Comparison of ENCODE assay signal across 1 cellular context in the genomic region with DNA sequence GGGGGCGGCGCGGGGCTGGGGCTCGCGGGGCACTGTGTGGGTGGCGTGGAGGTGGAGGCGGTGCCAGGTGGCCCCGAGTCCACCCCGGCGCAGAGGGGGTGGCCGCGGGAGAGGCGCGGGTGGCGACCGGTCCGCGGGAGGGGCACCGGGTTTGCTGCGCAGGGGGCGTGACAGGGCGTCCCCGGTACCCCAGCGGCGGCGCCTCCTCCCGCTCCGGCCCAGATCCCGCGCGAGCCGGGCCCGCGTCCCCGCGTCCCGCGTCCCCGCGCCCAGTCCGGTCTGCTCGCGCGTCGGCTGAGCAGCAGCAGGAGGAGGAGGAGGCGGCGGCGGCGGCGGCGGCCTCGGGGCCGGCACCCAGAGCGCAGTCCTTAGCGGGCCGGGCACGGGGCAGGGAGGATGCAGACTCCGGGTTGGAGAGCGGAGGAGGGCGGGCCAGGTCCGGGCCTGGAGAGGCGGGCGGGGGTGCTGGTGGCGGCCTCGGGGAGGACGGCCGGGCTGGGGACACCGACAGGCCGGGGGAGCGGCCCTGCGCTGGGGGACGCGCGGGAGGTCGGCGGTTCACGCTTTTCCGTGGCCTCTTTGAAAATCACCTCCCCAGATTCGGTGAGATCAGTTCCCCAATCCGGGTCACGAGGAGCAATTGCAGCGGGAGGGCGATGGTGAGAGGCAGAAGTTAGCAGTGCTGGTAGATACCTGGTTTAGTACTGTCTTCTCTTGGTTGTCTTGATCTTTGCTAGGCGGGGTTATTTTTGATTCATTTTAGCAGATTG.
TF ChIP-seq lines count a peak whose summit lies in the region.

No MANE protein-coding gene starts in this region.

TF ChIP-seq in HepG2, 621 proteins besides CTCF, POLR2A, EP300 and RAD21 (continued from another document and continues in another):
- TF ChIP-seq, protein P1, sequence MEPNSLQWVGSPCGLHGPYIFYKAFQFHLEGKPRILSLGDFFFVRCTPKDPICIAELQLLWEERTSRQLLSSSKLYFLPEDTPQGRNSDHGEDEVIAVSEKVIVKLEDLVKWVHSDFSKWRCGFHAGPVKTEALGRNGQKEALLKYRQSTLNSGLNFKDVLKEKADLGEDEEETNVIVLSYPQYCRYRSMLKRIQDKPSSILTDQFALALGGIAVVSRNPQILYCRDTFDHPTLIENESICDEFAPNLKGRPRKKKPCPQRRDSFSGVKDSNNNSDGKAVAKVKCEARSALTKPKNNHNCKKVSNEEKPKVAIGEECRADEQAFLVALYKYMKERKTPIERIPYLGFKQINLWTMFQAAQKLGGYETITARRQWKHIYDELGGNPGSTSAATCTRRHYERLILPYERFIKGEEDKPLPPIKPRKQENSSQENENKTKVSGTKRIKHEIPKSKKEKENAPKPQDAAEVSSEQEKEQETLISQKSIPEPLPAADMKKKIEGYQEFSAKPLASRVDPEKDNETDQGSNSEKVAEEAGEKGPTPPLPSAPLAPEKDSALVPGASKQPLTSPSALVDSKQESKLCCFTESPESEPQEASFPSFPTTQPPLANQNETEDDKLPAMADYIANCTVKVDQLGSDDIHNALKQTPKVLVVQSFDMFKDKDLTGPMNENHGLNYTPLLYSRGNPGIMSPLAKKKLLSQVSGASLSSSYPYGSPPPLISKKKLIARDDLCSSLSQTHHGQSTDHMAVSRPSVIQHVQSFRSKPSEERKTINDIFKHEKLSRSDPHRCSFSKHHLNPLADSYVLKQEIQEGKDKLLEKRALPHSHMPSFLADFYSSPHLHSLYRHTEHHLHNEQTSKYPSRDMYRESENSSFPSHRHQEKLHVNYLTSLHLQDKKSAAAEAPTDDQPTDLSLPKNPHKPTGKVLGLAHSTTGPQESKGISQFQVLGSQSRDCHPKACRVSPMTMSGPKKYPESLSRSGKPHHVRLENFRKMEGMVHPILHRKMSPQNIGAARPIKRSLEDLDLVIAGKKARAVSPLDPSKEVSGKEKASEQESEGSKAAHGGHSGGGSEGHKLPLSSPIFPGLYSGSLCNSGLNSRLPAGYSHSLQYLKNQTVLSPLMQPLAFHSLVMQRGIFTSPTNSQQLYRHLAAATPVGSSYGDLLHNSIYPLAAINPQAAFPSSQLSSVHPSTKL (CRISPR knock-in tag; IDR thresholded peaks at IDR 0.05) = no peak
- TF ChIP-seq, protein P2, sequence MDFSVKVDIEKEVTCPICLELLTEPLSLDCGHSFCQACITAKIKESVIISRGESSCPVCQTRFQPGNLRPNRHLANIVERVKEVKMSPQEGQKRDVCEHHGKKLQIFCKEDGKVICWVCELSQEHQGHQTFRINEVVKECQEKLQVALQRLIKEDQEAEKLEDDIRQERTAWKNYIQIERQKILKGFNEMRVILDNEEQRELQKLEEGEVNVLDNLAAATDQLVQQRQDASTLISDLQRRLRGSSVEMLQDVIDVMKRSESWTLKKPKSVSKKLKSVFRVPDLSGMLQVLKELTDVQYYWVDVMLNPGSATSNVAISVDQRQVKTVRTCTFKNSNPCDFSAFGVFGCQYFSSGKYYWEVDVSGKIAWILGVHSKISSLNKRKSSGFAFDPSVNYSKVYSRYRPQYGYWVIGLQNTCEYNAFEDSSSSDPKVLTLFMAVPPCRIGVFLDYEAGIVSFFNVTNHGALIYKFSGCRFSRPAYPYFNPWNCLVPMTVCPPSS (IDR thresholded peaks at IDR 0.05) = no peak
- TF ChIP-seq TBX3 (IDR thresholded peaks at IDR 0.05; ENCODE audit: borderline replicate concordance) = no peak
- peak; percentile 38; the same call in 1 of the 3 replicates for TF ChIP-seq MXI1 (IDR thresholded peaks at IDR 0.05; ENCODE audit: borderline replicate concordance, low read depth, low read length)
- TF ChIP-seq PHF21A (CRISPR knock-in tag; IDR thresholded peaks at IDR 0.05) = peak; percentile 35; the same call in 1 of the 2 replicates
- no peak for TF ChIP-seq CC2D1A (CRISPR knock-in tag; IDR thresholded peaks at IDR 0.05)
- TF ChIP-seq, protein P3, sequence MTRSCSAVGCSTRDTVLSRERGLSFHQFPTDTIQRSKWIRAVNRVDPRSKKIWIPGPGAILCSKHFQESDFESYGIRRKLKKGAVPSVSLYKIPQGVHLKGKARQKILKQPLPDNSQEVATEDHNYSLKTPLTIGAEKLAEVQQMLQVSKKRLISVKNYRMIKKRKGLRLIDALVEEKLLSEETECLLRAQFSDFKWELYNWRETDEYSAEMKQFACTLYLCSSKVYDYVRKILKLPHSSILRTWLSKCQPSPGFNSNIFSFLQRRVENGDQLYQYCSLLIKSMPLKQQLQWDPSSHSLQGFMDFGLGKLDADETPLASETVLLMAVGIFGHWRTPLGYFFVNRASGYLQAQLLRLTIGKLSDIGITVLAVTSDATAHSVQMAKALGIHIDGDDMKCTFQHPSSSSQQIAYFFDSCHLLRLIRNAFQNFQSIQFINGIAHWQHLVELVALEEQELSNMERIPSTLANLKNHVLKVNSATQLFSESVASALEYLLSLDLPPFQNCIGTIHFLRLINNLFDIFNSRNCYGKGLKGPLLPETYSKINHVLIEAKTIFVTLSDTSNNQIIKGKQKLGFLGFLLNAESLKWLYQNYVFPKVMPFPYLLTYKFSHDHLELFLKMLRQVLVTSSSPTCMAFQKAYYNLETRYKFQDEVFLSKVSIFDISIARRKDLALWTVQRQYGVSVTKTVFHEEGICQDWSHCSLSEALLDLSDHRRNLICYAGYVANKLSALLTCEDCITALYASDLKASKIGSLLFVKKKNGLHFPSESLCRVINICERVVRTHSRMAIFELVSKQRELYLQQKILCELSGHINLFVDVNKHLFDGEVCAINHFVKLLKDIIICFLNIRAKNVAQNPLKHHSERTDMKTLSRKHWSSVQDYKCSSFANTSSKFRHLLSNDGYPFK (CRISPR knock-in tag; IDR thresholded peaks at IDR 0.05; ENCODE audit: borderline replicate concordance) = no peak
- TF ChIP-seq, protein P4, sequence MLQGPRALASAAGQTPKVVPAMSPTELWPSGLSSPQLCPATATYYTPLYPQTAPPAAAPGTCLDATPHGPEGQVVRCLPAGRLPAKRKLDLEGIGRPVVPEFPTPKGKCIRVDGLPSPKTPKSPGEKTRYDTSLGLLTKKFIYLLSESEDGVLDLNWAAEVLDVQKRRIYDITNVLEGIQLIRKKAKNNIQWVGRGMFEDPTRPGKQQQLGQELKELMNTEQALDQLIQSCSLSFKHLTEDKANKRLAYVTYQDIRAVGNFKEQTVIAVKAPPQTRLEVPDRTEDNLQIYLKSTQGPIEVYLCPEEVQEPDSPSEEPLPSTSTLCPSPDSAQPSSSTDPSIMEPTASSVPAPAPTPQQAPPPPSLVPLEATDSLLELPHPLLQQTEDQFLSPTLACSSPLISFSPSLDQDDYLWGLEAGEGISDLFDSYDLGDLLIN (CRISPR knock-in tag; IDR thresholded peaks at IDR 0.05; ENCODE audit: borderline replicate concordance) = no peak
- TF ChIP-seq ZNF12 (CRISPR knock-in tag; IDR thresholded peaks at IDR 0.05) = no peak
- TF ChIP-seq, protein P5, sequence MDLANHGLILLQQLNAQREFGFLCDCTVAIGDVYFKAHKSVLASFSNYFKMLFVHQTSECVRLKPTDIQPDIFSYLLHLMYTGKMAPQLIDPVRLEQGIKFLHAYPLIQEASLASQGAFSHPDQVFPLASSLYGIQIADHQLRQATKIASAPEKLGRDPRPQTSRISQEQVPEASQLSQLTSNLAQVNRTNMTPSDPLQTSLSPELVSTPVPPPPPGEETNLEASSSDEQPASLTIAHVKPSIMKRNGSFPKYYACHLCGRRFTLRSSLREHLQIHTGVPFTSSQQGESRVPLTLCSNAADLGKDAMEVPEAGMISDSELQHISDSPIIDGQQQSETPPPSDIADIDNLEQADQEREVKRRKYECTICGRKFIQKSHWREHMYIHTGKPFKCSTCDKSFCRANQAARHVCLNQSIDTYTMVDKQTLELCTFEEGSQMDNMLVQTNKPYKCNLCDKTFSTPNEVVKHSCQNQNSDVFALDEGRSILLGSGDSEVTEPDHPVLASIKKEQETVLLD (CRISPR knock-in tag; IDR thresholded peaks at IDR 0.05; ENCODE audit: low read depth) = peak; percentile 86
- TF ChIP-seq ZNF33A (CRISPR knock-in tag; IDR thresholded peaks at IDR 0.05; ENCODE audit: borderline replicate concordance) = no peak
- no peak for TF ChIP-seq CHD4 (IDR thresholded peaks at IDR 0.05; ENCODE audit: borderline replicate concordance, low read length)
- no peak; the same call in 1 of the 2 replicates for TF ChIP-seq NFYC (CRISPR knock-in tag; IDR thresholded peaks at IDR 0.05)
- TF ChIP-seq RFXAP (CRISPR knock-in tag; IDR thresholded peaks at IDR 0.05; ENCODE audit: borderline replicate concordance) = peak; percentile 35; the same call in 1 of the 2 replicates
- TF ChIP-seq SRSF4 (IDR thresholded peaks at IDR 0.05; ENCODE audit: low read depth, low read length, poor library complexity, severe bottlenecking) = no peak
- TF ChIP-seq ZFP36L1 (CRISPR knock-in tag; IDR thresholded peaks at IDR 0.05) = no peak
- TF ChIP-seq, protein P6, sequence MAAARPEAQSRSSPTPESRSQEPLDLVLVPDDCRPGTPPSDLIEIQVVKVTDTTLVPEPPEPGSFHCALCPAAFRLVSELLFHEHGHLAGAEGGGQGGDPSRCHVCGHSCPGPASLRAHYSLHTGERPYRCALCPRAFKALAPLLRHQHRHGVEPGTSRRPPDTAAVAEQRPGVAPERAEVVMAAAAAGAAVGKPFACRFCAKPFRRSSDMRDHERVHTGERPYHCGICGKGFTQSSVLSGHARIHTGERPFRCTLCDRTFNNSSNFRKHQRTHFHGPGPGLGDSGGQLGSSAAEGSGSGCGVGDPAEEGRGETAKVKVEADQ (CRISPR knock-in tag; IDR thresholded peaks at IDR 0.05; ENCODE audit: borderline replicate concordance) = no peak
- TF ChIP-seq, protein P7, sequence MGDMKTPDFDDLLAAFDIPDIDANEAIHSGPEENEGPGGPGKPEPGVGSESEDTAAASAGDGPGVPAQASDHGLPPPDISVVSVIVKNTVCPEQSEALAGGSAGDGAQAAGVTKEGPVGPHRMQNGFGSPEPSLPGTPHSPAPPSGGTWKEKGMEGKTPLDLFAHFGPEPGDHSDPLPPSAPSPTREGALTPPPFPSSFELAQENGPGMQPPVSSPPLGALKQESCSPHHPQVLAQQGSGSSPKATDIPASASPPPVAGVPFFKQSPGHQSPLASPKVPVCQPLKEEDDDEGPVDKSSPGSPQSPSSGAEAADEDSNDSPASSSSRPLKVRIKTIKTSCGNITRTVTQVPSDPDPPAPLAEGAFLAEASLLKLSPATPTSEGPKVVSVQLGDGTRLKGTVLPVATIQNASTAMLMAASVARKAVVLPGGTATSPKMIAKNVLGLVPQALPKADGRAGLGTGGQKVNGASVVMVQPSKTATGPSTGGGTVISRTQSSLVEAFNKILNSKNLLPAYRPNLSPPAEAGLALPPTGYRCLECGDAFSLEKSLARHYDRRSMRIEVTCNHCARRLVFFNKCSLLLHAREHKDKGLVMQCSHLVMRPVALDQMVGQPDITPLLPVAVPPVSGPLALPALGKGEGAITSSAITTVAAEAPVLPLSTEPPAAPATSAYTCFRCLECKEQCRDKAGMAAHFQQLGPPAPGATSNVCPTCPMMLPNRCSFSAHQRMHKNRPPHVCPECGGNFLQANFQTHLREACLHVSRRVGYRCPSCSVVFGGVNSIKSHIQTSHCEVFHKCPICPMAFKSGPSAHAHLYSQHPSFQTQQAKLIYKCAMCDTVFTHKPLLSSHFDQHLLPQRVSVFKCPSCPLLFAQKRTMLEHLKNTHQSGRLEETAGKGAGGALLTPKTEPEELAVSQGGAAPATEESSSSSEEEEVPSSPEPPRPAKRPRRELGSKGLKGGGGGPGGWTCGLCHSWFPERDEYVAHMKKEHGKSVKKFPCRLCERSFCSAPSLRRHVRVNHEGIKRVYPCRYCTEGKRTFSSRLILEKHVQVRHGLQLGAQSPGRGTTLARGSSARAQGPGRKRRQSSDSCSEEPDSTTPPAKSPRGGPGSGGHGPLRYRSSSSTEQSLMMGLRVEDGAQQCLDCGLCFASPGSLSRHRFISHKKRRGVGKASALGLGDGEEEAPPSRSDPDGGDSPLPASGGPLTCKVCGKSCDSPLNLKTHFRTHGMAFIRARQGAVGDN (CRISPR knock-in tag; IDR thresholded peaks at IDR 0.05) = peak; percentile 20
- no peak for TF ChIP-seq ZNF883 (CRISPR knock-in tag; IDR thresholded peaks at IDR 0.05; ENCODE audit: not compliant biosample characterization)
- TF ChIP-seq, protein P8, sequence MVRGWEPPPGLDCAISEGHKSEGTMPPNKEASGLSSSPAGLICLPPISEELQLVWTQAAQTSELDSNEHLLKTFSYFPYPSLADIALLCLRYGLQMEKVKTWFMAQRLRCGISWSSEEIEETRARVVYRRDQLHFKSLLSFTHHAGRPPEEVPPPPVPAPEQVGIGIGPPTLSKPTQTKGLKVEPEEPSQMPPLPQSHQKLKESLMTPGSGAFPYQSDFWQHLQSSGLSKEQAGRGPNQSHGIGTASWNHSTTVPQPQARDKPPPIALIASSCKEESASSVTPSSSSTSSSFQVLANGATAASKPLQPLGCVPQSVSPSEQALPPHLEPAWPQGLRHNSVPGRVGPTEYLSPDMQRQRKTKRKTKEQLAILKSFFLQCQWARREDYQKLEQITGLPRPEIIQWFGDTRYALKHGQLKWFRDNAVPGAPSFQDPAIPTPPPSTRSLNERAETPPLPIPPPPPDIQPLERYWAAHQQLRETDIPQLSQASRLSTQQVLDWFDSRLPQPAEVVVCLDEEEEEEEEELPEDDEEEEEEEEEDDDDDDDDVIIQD (CRISPR knock-in tag; IDR thresholded peaks at IDR 0.05; ENCODE audit: low read depth) = no peak
- TF ChIP-seq, protein P9, sequence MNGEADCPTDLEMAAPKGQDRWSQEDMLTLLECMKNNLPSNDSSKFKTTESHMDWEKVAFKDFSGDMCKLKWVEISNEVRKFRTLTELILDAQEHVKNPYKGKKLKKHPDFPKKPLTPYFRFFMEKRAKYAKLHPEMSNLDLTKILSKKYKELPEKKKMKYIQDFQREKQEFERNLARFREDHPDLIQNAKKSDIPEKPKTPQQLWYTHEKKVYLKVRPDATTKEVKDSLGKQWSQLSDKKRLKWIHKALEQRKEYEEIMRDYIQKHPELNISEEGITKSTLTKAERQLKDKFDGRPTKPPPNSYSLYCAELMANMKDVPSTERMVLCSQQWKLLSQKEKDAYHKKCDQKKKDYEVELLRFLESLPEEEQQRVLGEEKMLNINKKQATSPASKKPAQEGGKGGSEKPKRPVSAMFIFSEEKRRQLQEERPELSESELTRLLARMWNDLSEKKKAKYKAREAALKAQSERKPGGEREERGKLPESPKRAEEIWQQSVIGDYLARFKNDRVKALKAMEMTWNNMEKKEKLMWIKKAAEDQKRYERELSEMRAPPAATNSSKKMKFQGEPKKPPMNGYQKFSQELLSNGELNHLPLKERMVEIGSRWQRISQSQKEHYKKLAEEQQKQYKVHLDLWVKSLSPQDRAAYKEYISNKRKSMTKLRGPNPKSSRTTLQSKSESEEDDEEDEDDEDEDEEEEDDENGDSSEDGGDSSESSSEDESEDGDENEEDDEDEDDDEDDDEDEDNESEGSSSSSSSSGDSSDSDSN (CRISPR knock-in tag; IDR thresholded peaks at IDR 0.05) = peak; percentile 41; the same call in 1 of the 2 replicates
- TF ChIP-seq ZNF605 (CRISPR knock-in tag; IDR thresholded peaks at IDR 0.05) = no peak
- TF ChIP-seq ZMYM2 (CRISPR knock-in tag; IDR thresholded peaks at IDR 0.05) = no peak
- TF ChIP-seq SALL1 (CRISPR knock-in tag; IDR thresholded peaks at IDR 0.05) = peak; percentile 35; the same call in 1 of the 2 replicates
- TF ChIP-seq, protein P10, sequence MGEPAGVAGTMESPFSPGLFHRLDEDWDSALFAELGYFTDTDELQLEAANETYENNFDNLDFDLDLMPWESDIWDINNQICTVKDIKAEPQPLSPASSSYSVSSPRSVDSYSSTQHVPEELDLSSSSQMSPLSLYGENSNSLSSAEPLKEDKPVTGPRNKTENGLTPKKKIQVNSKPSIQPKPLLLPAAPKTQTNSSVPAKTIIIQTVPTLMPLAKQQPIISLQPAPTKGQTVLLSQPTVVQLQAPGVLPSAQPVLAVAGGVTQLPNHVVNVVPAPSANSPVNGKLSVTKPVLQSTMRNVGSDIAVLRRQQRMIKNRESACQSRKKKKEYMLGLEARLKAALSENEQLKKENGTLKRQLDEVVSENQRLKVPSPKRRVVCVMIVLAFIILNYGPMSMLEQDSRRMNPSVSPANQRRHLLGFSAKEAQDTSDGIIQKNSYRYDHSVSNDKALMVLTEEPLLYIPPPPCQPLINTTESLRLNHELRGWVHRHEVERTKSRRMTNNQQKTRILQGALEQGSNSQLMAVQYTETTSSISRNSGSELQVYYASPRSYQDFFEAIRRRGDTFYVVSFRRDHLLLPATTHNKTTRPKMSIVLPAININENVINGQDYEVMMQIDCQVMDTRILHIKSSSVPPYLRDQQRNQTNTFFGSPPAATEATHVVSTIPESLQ (CRISPR knock-in tag; conservative IDR thresholded peaks at IDR 0.05) = no peak
- peak; percentile 30; the same call in 1 of the 2 replicates for TF ChIP-seq KLF12 (CRISPR knock-in tag; IDR thresholded peaks at IDR 0.05; ENCODE audit: borderline replicate concordance)
